8 cellular contexts compared by ENCODE assay signal in the genomic region with DNA sequence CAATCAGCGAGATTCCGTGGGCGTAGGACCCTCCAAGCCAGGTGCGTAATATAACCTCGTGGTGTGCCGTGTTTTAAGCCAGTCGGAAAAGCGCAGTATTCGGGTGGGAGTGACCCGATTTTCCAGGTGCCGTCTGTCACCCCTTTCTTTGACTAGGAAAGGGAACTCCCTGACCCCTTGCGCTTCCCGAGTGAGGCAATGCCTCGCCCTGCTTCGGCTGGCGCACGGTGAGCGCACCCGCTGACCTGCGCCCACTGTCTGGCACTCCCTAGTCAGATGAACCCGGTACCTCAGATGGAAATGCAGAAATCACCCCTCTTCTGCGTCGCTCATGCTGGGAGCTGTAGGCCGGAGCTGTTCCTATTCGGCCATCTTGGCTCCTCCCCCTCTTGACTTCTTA.
DNase-seq lines count a peak whose midpoint lies in the region; ATAC-seq and TF ChIP-seq lines count a peak whose summit lies in the region.
"Not testable (repeated sequence)": the region's sequence is repeated elsewhere in the genome, so short reads cannot be mapped to it uniquely, and the experiment has no call there.

No MANE protein-coding gene starts in this region.

- H3K4me1 Mint-ChIP-seq in WTC11: peaks cover 14% of the 10 kb centered on the region
- H3K4me1 Mint-ChIP-seq in endodermal cell, nephron progenitor cell: not testable (repeated sequence)

- peaks cover 10% of the 10 kb centered on the region for H3K36me3 Mint-ChIP-seq in WTC11
- not testable (repeated sequence) for H3K36me3 Mint-ChIP-seq in endodermal cell (ENCODE audit: low read depth); nephron progenitor cell (ENCODE audit: low read depth)

- H3K27me3 ChIP-seq in H7 (ENCODE audit: control insufficient read depth, insufficient read depth, low read length); HUES6 (ENCODE audit: control insufficient read depth, insufficient read depth, low read length); endodermal cell (ENCODE audit: control insufficient read depth, insufficient read depth, low read length, poor library complexity, severe bottlenecking); iPS-15b (ENCODE audit: control insufficient read depth, insufficient read depth, low read length): not testable (repeated sequence)

- DNase-seq in ELF-1 (ENCODE audit: low read depth, low spot score) (peak; percentile 18), NCI-H1417 (lab: John Stamatoyannopoulos, UW) (peak in 2 of 3 experiments; percentile 22 to 47)
- not testable (repeated sequence) for DNase-seq in H7; WTC11 (ENCODE audit: low spot score); endodermal cell; nephron progenitor cell

- not testable (repeated sequence) for H3K9me3 ChIP-seq in HUES6 (ENCODE audit: control insufficient read depth, insufficient read depth, low read depth, low read length); iPS-15b (ENCODE audit: control insufficient read depth, insufficient read depth, low read length)
- peaks cover 21% of the 10 kb centered on the region for H3K9me3 ChIP-seq in endodermal cell (ENCODE audit: control insufficient read depth, low read length)

- not testable (repeated sequence) for H3K36me3 ChIP-seq in H7 (replicated peaks; ENCODE audit: control insufficient read depth, insufficient read depth, low read length); HUES6 (ENCODE audit: control insufficient read depth, insufficient read depth, low read length); endodermal cell (ENCODE audit: control insufficient read depth, insufficient read depth, low read length); iPS-15b (ENCODE audit: control insufficient read depth, insufficient read depth, low read length)

- POLR2A ChIA-PET in WTC11 (lab: Charles Lee): not testable (repeated sequence)

- H3K4me3 ChIP-seq in H7 (ENCODE audit: insufficient read depth, low read depth, low read length) (peak overlapping the region; percentile 31), HUES6 (ENCODE audit: low read depth, low read length) (peak overlapping the region; percentile 56), endodermal cell (ENCODE audit: low read length) (peak overlapping the region; percentile 35), iPS-15b (ENCODE audit: low read depth, low read length) (peak overlapping the region; percentile 59)

- H3K9me3 Mint-ChIP-seq in WTC11: peaks cover 13% of the 10 kb centered on the region
- peaks cover 26% of the 10 kb centered on the region for H3K9me3 Mint-ChIP-seq in endodermal cell
- peaks cover 48% of the 10 kb centered on the region for H3K9me3 Mint-ChIP-seq in nephron progenitor cell

- peaks cover 13% of the 10 kb centered on the region for H3K27me3 Mint-ChIP-seq in WTC11 (ENCODE audit: low read depth)
- H3K27me3 Mint-ChIP-seq in endodermal cell (ENCODE audit: insufficient read depth); nephron progenitor cell (ENCODE audit: low read depth, poor library complexity): not testable (repeated sequence)

- CTCF ChIA-PET in WTC11 (lab: Charles Lee): not testable (repeated sequence)

- WGBS in endodermal cell (ENCODE audit: insufficient coverage in 1 of 2, insufficient read length in 1 of 2), 2 experiments: 84 to 94% methylated on average over 10 to 24 of the region's 25 CpGs

- H3K4me3 Mint-ChIP-seq in WTC11 (peak overlapping the region; percentile 78), endodermal cell (peak overlapping the region; percentile 47), nephron progenitor cell (peak overlapping the region; percentile 39)

- not testable (repeated sequence) for TF ChIP-seq CTCF in WTC11 (IDR thresholded peaks at IDR 0.05); endodermal cell (conservative IDR thresholded peaks at IDR 0.05); nephron progenitor cell (IDR thresholded peaks at IDR 0.05)

- H3K9ac ChIP-seq in HUES6 (ENCODE audit: low read length): peak overlapping the region; percentile 23
- H3K9ac ChIP-seq in endodermal cell (ENCODE audit: extremely low read depth, low read length, poor library complexity, severe bottlenecking); iPS-15b (ENCODE audit: low read depth, low read length): not testable (repeated sequence)

- not testable (repeated sequence) for H3K27ac ChIP-seq in HUES6 (ENCODE audit: low read depth, low read length); endodermal cell (ENCODE audit: low read depth, low read length)

- not testable (repeated sequence) for ATAC-seq in WTC11

- H3K27ac Mint-ChIP-seq in WTC11: peak overlapping the region; percentile 83; the same call in 1 of the 2 replicates
- H3K27ac Mint-ChIP-seq in endodermal cell: peak overlapping the region; percentile 84
- not testable (repeated sequence) for H3K27ac Mint-ChIP-seq in nephron progenitor cell

- H3K4me1 ChIP-seq in HUES6 (ENCODE audit: control insufficient read depth, insufficient read depth, low read length); endodermal cell (ENCODE audit: control insufficient read depth, insufficient read depth, low read length); iPS-15b (ENCODE audit: control insufficient read depth, insufficient read depth, low read length): not testable (repeated sequence)
